ENCODE assay signal across 7 cellular contexts in the genomic region with DNA sequence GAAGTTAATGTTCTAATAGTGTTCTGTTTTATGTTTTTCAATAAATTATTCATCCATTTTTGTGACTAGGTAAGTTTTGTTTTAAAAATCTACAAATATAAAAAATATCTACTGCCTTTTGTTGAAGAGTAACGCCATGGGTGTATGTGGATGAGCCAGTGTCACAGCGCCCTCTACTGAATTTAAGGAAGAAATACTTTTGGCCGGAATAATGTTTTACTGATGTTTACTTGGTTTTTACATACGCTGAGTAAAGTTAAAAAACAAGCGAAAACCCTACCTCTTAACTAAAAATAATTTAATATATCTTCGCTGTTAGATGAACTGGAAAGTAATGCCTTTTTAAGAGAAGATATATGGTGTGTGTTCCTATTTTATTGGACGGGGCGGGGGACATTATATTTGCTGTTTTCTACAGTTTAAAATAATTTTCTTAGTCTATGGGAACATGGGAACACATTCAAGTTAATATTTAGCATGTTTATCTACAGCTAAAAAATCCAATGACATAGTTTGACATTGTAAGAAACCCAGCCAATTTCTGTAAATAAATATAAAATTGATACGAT.
DNase-seq lines count a peak whose midpoint lies in the region; ATAC-seq and TF ChIP-seq lines count a peak whose summit lies in the region.

No MANE protein-coding gene starts in this region.

- H3K9me3 ChIP-seq in DOHH2 (ENCODE audit: control insufficient read depth, insufficient read depth, low read length) (no peaks in the 10 kb centered on the region), OCI-LY7 (ENCODE audit: low read length) (no peaks in the 10 kb centered on the region), colonic mucosa (no peaks in the 10 kb centered on the region), lung (ENCODE audit: control insufficient read depth in 2 of 2, insufficient read depth in 1 of 2, low read length in 1 of 2) (no peaks in the 10 kb centered on the region)

- intact Hi-C loops in OCI-LY7 (cut with micrococcal nuclease; ENCODE audit: unreplicated experiment): loop anchor here (1.0 to 5.0 kb wide), 3 partner anchors 108 to 353 kb away; partner anchors contain the start of gene TMEM192
- intact Hi-C loops in colonic mucosa (cut with DNase I): loop anchor here (2.0 kb wide), 2 partner anchors 108 to 334 kb away; no protein-coding TSS in a partner anchor

- no peak overlapping the region for H3K27ac ChIP-seq in DOHH2 (ENCODE audit: low read depth, low read length)
- H3K27ac ChIP-seq in OCI-LY7 (ENCODE audit: low read depth, low read length, poor library complexity, severe bottlenecking): no peak overlapping the region
- no peak overlapping the region for H3K27ac ChIP-seq in colonic mucosa
- H3K27ac ChIP-seq in lung (ENCODE audit: low read depth in 1 of 2, low read length in 1 of 2): no peak overlapping the region

- peak; percentile 73 for ATAC-seq in GM19397 (IDR thresholded peaks at IDR 0.05; ENCODE audit: unreplicated experiment)
- ATAC-seq in HG03520 (IDR thresholded peaks at IDR 0.05; ENCODE audit: unreplicated experiment): peak; percentile 74
- no peak for ATAC-seq in lung (ENCODE audit: insufficient read depth, low FRiP score)

- H2AFZ ChIP-seq in OCI-LY7 (ENCODE audit: low read length): peak overlapping the region; percentile 53; the same call in 1 of the 2 replicates

- 26 to 28% methylated on average over 9 of the region's 9 CpGs for WGBS in lung, 2 donors

- H3K4me1 ChIP-seq in DOHH2 (ENCODE audit: control insufficient read depth, low read length): no peaks in the 10 kb centered on the region
- no peaks in the 10 kb centered on the region for H3K4me1 ChIP-seq in OCI-LY7 (ENCODE audit: insufficient read depth, low read length, poor library complexity, severe bottlenecking)
- no peaks in the 10 kb centered on the region for H3K4me1 ChIP-seq in colonic mucosa
- H3K4me1 ChIP-seq in lung (ENCODE audit: control insufficient read depth in 2 of 2, insufficient read depth in 2 of 2, low read length in 2 of 2): no peaks in the 10 kb centered on the region

- no TSS peak for BruUV-seq in OCI-LY7 (replicated peaks; lab: Mats Ljungman, UMichigan)

- H3K9me2 ChIP-seq in DOHH2 (replicated peaks; ENCODE audit: control insufficient read depth, low read length) (no peaks in the 10 kb centered on the region), OCI-LY7 (ENCODE audit: insufficient read depth, low read length) (no peaks in the 10 kb centered on the region)

- POLR2A ChIA-PET in OCI-LY7 (lab: Charles Lee): interaction anchor here (1.0 kb wide), 1 partner anchor 10 kb away, joined by 3 read pairs; no protein-coding TSS in a partner anchor

- H3K36me3 ChIP-seq in DOHH2 (ENCODE audit: control insufficient read depth, low read length) (no peaks in the 10 kb centered on the region), OCI-LY7 (ENCODE audit: insufficient read depth, low read length) (no peaks in the 10 kb centered on the region), colonic mucosa (no peaks in the 10 kb centered on the region), lung (ENCODE audit: control insufficient read depth in 2 of 2, insufficient read depth in 2 of 2, low read length in 2 of 2) (no peaks in the 10 kb centered on the region)

- H3K4me3 ChIP-seq in DOHH2 (ENCODE audit: low read length): no peak overlapping the region
- H3K4me3 ChIP-seq in OCI-LY7 (ENCODE audit: low read depth, low read length, poor library complexity, severe bottlenecking): no peak overlapping the region
- no peak overlapping the region for H3K4me3 ChIP-seq in colonic mucosa
- H3K4me3 ChIP-seq in lung: no peak overlapping the region

- CTCF ChIA-PET in OCI-LY7 (lab: Charles Lee; ENCODE audit: unreplicated experiment): no interaction called here

- peak; percentile 63 for TF ChIP-seq CTCF in DOHH2 (IDR thresholded peaks at IDR 0.05; ENCODE audit: low read depth, low read length, poor library complexity, severe bottlenecking)
- peak; percentile 98 for TF ChIP-seq CTCF in OCI-LY7 (conservative IDR thresholded peaks at IDR 0.05; ENCODE audit: low read length)
- peak; percentile 72 for TF ChIP-seq CTCF in colonic mucosa (IDR thresholded peaks at IDR 0.05)
- TF ChIP-seq CTCF in lung (IDR thresholded peaks at IDR 0.05; ENCODE audit: control extremely low read depth, extremely low read depth): peak; percentile 64

- no peak overlapping the region for H3K9ac ChIP-seq in colonic mucosa (ENCODE audit: low read depth in 2 of 2, low read length in 2 of 2)

- no peaks in the 10 kb centered on the region for H4K20me1 ChIP-seq in DOHH2 (ENCODE audit: control insufficient read depth, insufficient read depth, low read depth, low read length)
- no peaks in the 10 kb centered on the region for H4K20me1 ChIP-seq in OCI-LY7 (ENCODE audit: insufficient read depth, low read length)

- no peak overlapping the region for H3K4me2 ChIP-seq in DOHH2 (ENCODE audit: low read length)
- H3K4me2 ChIP-seq in OCI-LY7 (ENCODE audit: low read length): no peak overlapping the region

- H3K79me2 ChIP-seq in DOHH2 (ENCODE audit: control insufficient read depth, low read length): no peaks in the 10 kb centered on the region
- H3K79me2 ChIP-seq in OCI-LY7 (ENCODE audit: insufficient read depth, low read depth, low read length): no peaks in the 10 kb centered on the region

- H3F3A ChIP-seq in DOHH2 (ENCODE audit: control insufficient read depth, insufficient read depth): no peaks in the 10 kb centered on the region

- DNase-seq in OCI-LY7 (ENCODE audit: low spot score) (peak; percentile 55), colonic mucosa (no peak), lung (ENCODE audit: low spot score) (no peak), middle frontal gyrus (ENCODE audit: extremely low spot score, low spot score) (no peak)

- H3K27me3 ChIP-seq in DOHH2 (ENCODE audit: control insufficient read depth, low read length) (no peaks in the 10 kb centered on the region), colonic mucosa (peaks cover 4% of the 10 kb centered on the region), lung (ENCODE audit: control insufficient read depth, insufficient read depth) (no peaks in the 10 kb centered on the region)
